In genomic region chr10:13163859-13164258, GRCh38 we compare ENCODE assay signal across 23 cellular contexts. TPM values are rescaled to one million over a fixed set of nuclear protein-coding genes. Genes with fewer than 3 reads are reported as not detected.
"Had no signal": no experiment of that assay in that cellular context is flagged by ENCODE, and none has a peak within 500 bp of the region (broad histone marks: within the 10 kb centered on the region; RNA-seq: fewer than 3 reads in every experiment).

No MANE protein-coding gene starts in this region.

- DNase-seq: effector memory CD4-positive, alpha-beta T cell; heart left ventricle; hippocampal formation; kidney glomerular epithelial cell; mammary epithelial cell; mucosa of descending colon; naive thymus-derived CD8-positive, alpha-beta T cell; nucleus accumbens; pancreas; right cardiac atrium; small intestine; stimulated activated CD4-positive, alpha-beta T cell treated with anti-CD3 and anti-CD28 coated beads, Interleukin-12 subunit alpha, Interleukin-12 subunit beta, amount 100 ng/mL, for 4 hours; stimulated activated naive CD4-positive, alpha-beta T cell; thyroid gland; upper lobe of left lung had no signal

- H3K27ac Mint-ChIP-seq: naive thymus-derived CD8-positive, alpha-beta T cell; neural progenitor cell; progenitor cell of endocrine pancreas had no signal

- H3K27me3 ChIP-seq: heart left ventricle, neural progenitor cell, pancreas, suprapubic skin, thyroid gland, upper lobe of left lung, vagina had no signal

- H3K4me3 Mint-ChIP-seq: naive thymus-derived CD8-positive, alpha-beta T cell had no signal

- H3K9me3 Mint-ChIP-seq: naive thymus-derived CD8-positive, alpha-beta T cell; neural progenitor cell had no signal

- ATAC-seq: esophagus mucosa; heart left ventricle; mucosa of descending colon; naive thymus-derived CD8-positive, alpha-beta T cell; pancreas; right cardiac atrium had no signal

- H3K27me3 Mint-ChIP-seq: progenitor cell of endocrine pancreas had no signal

- H3K36me3 ChIP-seq: heart left ventricle, neural progenitor cell, pancreas, suprapubic skin, thyroid gland, upper lobe of left lung, vagina had no signal

- H3K9ac ChIP-seq: neural progenitor cell had no signal

- FAIRE-seq: endometrium, frontal cortex, islet of Langerhans, pancreas, small intestine had no signal

- H3K4me3 ChIP-seq: heart left ventricle, mucosa of descending colon, neural progenitor cell, pancreas, suprapubic skin, thyroid gland, upper lobe of left lung, vagina had no signal

- H3K4me2 ChIP-seq: neural progenitor cell had no signal

- H3K9me3 ChIP-seq: heart left ventricle, mucosa of descending colon, pancreas, suprapubic skin, thyroid gland, upper lobe of left lung, vagina had no signal

- H2AFZ ChIP-seq: neural progenitor cell had no signal

- H3K36me3 Mint-ChIP-seq: naive thymus-derived CD8-positive, alpha-beta T cell had no signal

- H3K27ac ChIP-seq: heart left ventricle, neural progenitor cell, pancreas, suprapubic skin, thyroid gland, upper lobe of left lung, vagina had no signal

RNA-seq across cellular contexts. Expression of gene MCM10, which starts 2.5 kb away (rescaled TPM):
- polyA plus RNA-seq: naive thymus-derived CD8-positive, alpha-beta T cell had no signal
